8 cellular contexts compared by ENCODE assay signal in the genomic region with DNA sequence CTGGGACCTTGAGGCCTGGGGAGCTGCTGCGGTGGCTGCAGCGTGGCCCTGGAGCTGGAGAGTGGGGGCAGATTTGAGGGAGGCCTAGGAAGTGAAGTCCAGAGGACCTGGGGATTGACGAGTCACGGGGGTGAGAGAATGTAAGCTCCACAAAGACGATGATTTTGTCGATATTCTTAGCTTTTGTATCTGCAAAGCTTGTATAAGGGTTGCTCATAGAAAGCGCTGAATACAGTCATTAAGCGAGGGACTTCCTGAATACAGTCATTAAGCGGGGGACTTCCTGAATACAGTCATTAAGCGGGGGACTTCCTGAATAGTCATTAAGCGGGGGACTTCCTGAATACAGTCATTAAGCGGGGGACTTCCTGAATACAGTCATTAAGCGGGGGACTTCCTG.
DNase-seq lines count a peak whose midpoint lies in the region; ATAC-seq, FAIRE-seq and TF ChIP-seq lines count a peak whose summit lies in the region.
"Not testable (repeated sequence)": the region's sequence is repeated elsewhere in the genome, so short reads cannot be mapped to it uniquely, and the experiment has no call there.

No MANE protein-coding gene starts in this region.

- not testable (repeated sequence) for FAIRE-seq in H1 (lab: Jason Lieb, UNC)

- not testable (repeated sequence) for H3K27me3 ChIP-seq in A673 (replicated peaks; ENCODE audit: insufficient read depth, low read depth, low read length, poor library complexity); OCI-LY3 (ENCODE audit: low read depth, low read length); H1 (replicated peaks in 1 of 4; ENCODE audit: control insufficient read depth in 3 of 4, extremely low read depth in 1 of 4, insufficient read depth in 3 of 4, low read length in 3 of 4)

- H3K79me2 ChIP-seq in OCI-LY3 (ENCODE audit: low read length); H1 (ENCODE audit: control insufficient read depth in 1 of 2, insufficient read depth in 2 of 2, low read length in 2 of 2): not testable (repeated sequence)

- TF ChIP-seq CTCF in A673 (conservative IDR thresholded peaks at IDR 0.05; ENCODE audit: low read depth, low read length); OCI-LY3 (IDR thresholded peaks at IDR 0.05; ENCODE audit: low read depth, low read length); H1 (IDR thresholded peaks at IDR 0.05; ENCODE audit: control extremely low read depth in 1 of 3, insufficient read depth in 1 of 3, low read depth in 1 of 3, low read length in 3 of 3); lower leg skin (IDR thresholded peaks at IDR 0.05): not testable (repeated sequence)

- H2AFZ ChIP-seq in OCI-LY3 (ENCODE audit: low read depth, low read length), result peak overlapping the region; percentile 52; the same call in 1 of the 2 replicates
- not testable (repeated sequence) for H2AFZ ChIP-seq in H1 (ENCODE audit: low read length)

- H3K4me1 ChIP-seq in A673 (ENCODE audit: insufficient read depth, low read length, poor library complexity, severe bottlenecking); OCI-LY3 (ENCODE audit: low read length); H1 (replicated peaks in 1 of 4; ENCODE audit: control insufficient read depth in 3 of 4, insufficient read depth in 4 of 4, low read length in 3 of 4): not testable (repeated sequence)

- not testable (repeated sequence) for H4K20me1 ChIP-seq in OCI-LY3 (ENCODE audit: insufficient read depth, low read length); H1 (replicated peaks in 1 of 2; ENCODE audit: control insufficient read depth in 1 of 2, insufficient read depth in 2 of 2, low read length in 2 of 2)

- H2BK5ac ChIP-seq in H1 (ENCODE audit: low read depth, low read length), result not testable (repeated sequence)

- peak overlapping the region; percentile 24 for H3K4me2 ChIP-seq in OCI-LY3 (ENCODE audit: low read length)
- not testable (repeated sequence) for H3K4me2 ChIP-seq in H1 (ENCODE audit: insufficient read depth in 1 of 2, low read depth in 2 of 2, low read length in 2 of 2)

- H2BK12ac ChIP-seq in H1 (ENCODE audit: low read depth, low read length), result not testable (repeated sequence)

- TF ChIP-seq RAD21 in H1 (IDR thresholded peaks at IDR 0.05 in 1 of 2, conservative IDR thresholded peaks at IDR 0.05 in 1 of 2; ENCODE audit: low read depth in 2 of 2, low read length in 2 of 2), result not testable (repeated sequence)

- H3K9ac ChIP-seq in OCI-LY3 (ENCODE audit: low read length); H1 (replicated peaks in 1 of 4; ENCODE audit: extremely low read depth in 1 of 4, low read depth in 3 of 4, low read length in 3 of 4): not testable (repeated sequence)

- H3K27me3 Mint-ChIP-seq in activated T-cell treated with anti-CD3 and anti-CD28 coated beads, Interleukin-2, amount 50 U/mL, for 24 hours, result peaks cover 17% of the 10 kb centered on the region

- ATAC-seq in activated naive CD4-positive, alpha-beta T cell treated with anti-CD3 and anti-CD28 coated beads, Interleukin-2, amount 50 U/mL, for 72 hours; stimulated activated effector memory CD8-positive, alpha-beta T cell treated with anti-CD3 and anti-CD28 coated beads, Interleukin-12 subunit alpha, Interleukin-12 subunit beta, amount 100 ng/mL, for 72 hours: not testable (repeated sequence)

- not testable (repeated sequence) for H2BK20ac ChIP-seq in H1 (ENCODE audit: low read length)

- H4K5ac ChIP-seq in H1 (ENCODE audit: insufficient read length, low read depth, low read length), result not testable (repeated sequence)

- peak overlapping the region; percentile 53; the same call in 1 of the 2 replicates for H2BK15ac ChIP-seq in H1 (ENCODE audit: low read length)

- intact Hi-C loops in A673 (cut with micrococcal nuclease; ENCODE audit: unreplicated experiment); lower leg skin (cut with DNase I; ENCODE audit: low total_unique reads): not testable (repeated sequence)

- not testable (repeated sequence) for H3K4me3 ChIP-seq in A673 (ENCODE audit: low read depth, low read length, poor library complexity, severe bottlenecking); H1 (ENCODE audit: extremely low read depth in 1 of 4, insufficient read depth in 2 of 4, low read depth in 3 of 4, low read length in 4 of 4); lower leg skin (ENCODE audit: low read depth, poor library complexity, severe bottlenecking)
- H3K4me3 ChIP-seq in OCI-LY3 (ENCODE audit: low read length), result peak overlapping the region; percentile 28

- H3K23me2 ChIP-seq in H1 (ENCODE audit: low read depth, low read length), result not testable (repeated sequence)

- H3K36me3 Mint-ChIP-seq in activated T-cell treated with anti-CD3 and anti-CD28 coated beads, Interleukin-2, amount 50 U/mL, for 24 hours (ENCODE audit: low read depth); stimulated activated effector memory CD8-positive, alpha-beta T cell treated with anti-CD3 and anti-CD28 coated beads, Interleukin-12 subunit alpha, Interleukin-12 subunit beta, amount 100 ng/mL, for 72 hours: not testable (repeated sequence)
- H3K36me3 Mint-ChIP-seq in activated naive CD4-positive, alpha-beta T cell treated with anti-CD3 and anti-CD28 coated beads, Interleukin-2, amount 50 U/mL, for 72 hours, result peaks cover 9 to 21% of the 10 kb centered on the region in 2 donors

- not testable (repeated sequence) for TF ChIP-seq EP300 in H1 (IDR thresholded peaks at IDR 0.05; ENCODE audit: borderline replicate concordance in 1 of 2, low read depth in 2 of 2, low read length in 2 of 2)

- H3K14ac ChIP-seq in H1 (ENCODE audit: insufficient read length), result not testable (repeated sequence)

- H3K23ac ChIP-seq in H1 (ENCODE audit: insufficient read length), result not testable (repeated sequence)

- H3K4ac ChIP-seq in H1 (replicated peaks; ENCODE audit: insufficient read length, low read depth, low read length), result not testable (repeated sequence)

- H3K27ac ChIP-seq in A673 (ENCODE audit: low read depth, low read length, poor library complexity, severe bottlenecking), result peak overlapping the region; percentile 100
- peak overlapping the region; percentile 97 for H3K27ac ChIP-seq in OCI-LY3 (ENCODE audit: low read length)
- H3K27ac ChIP-seq in H1 (ENCODE audit: low read depth, low read length), result not testable (repeated sequence)

- 0 out of 2 replicates have a peak overlapping the region, but pooled peaks have one; percentile 20 for H3K18ac ChIP-seq in H1 (ENCODE audit: extremely low read depth, low read length)

- not testable (repeated sequence) for H3K4me1 Mint-ChIP-seq in activated T-cell treated with anti-CD3 and anti-CD28 coated beads, Interleukin-2, amount 50 U/mL, for 24 hours (ENCODE audit: low read depth); stimulated activated effector memory CD8-positive, alpha-beta T cell treated with anti-CD3 and anti-CD28 coated beads, Interleukin-12 subunit alpha, Interleukin-12 subunit beta, amount 100 ng/mL, for 72 hours

- not testable (repeated sequence) for H4K8ac ChIP-seq in H1 (ENCODE audit: extremely low read depth, insufficient read depth, low read length)

- not testable (repeated sequence) for BruUV-seq in A673 (replicated peaks; lab: Mats Ljungman, UMichigan)

- WGBS in H1 (ENCODE audit: extremely low coverage in 1 of 2, insufficient coverage in 1 of 2, insufficient read length in 1 of 2, insufficient replicate concordance in 2 of 2, low coverage in 1 of 2, low lambda C conversion rate in 2 of 2, missing lambda C conversion rate in 1 of 2), 2 experiments, result 91% methylated on average over 10 of the region's 13 CpGs; no CpG with 5 or more reads in 1 of the 2 experiments
- WGBS in lower leg skin, 2 donors, result 91 to 95% methylated on average over 11 to 12 of the region's 13 CpGs

- DNase-seq in A673 (ENCODE audit: low spot score), result peak; percentile 87
- DNase-seq in activated T-cell treated with anti-CD3 and anti-CD28 coated beads, Interleukin-2, amount 50 U/mL, for 24 hours; activated naive CD4-positive, alpha-beta T cell treated with anti-CD3 and anti-CD28 coated beads, Interleukin-2, amount 50 U/mL, for 72 hours (ENCODE audit: low spot score in 2 of 2); stimulated activated effector memory CD8-positive, alpha-beta T cell treated with anti-CD3 and anti-CD28 coated beads, Interleukin-12 subunit alpha, Interleukin-12 subunit beta, amount 100 ng/mL, for 72 hours (ENCODE audit: low spot score in 2 of 2): not testable (repeated sequence)
- peak in 1 of 2 experiments; percentile 13 for DNase-seq in H1 (ENCODE audit: low read depth in 1 of 2, low spot score in 2 of 2)
- peak; percentile 3 to 21 for DNase-seq in lower leg skin (ENCODE audit: low spot score in 2 of 2)
- peak; percentile 23 for DNase-seq in ureter (ENCODE audit: low spot score)

- POLR2A ChIA-PET in A673 (lab: Charles Lee; ENCODE audit: low non-redundant PET) (interaction anchor here (0.5 kb wide), 1 partner anchor 467 kb away, joined by 3 read pairs; no protein-coding TSS in a partner anchor), H1 (lab: Charles Lee; ENCODE audit: partially characterized antibody) (interaction anchor here (1.0 to 1.3 kb wide), 2 partner anchors 11 to 15 kb away, joined by 3 to 4 read pairs; no protein-coding TSS in a partner anchor)

- not testable (repeated sequence) for H2AK5ac ChIP-seq in H1 (ENCODE audit: low read depth, low read length)

- peaks cover 60% of the 10 kb centered on the region for H3K9me3 ChIP-seq in A673 (ENCODE audit: low read depth, low read length, poor library complexity, severe bottlenecking)
- peaks cover 21% of the 10 kb centered on the region for H3K9me3 ChIP-seq in OCI-LY3 (ENCODE audit: insufficient read depth, low read length)
- not testable (repeated sequence) for H3K9me3 ChIP-seq in H1 (ENCODE audit: insufficient read depth in 2 of 2, low read depth in 1 of 2, low read length in 1 of 2)

- not testable (repeated sequence) for H3K56ac ChIP-seq in H1 (replicated peaks; ENCODE audit: insufficient read length, low read depth, low read length)

- H3K27ac Mint-ChIP-seq in activated T-cell treated with anti-CD3 and anti-CD28 coated beads, Interleukin-2, amount 50 U/mL, for 24 hours, result peak overlapping the region; percentile 35
- H3K27ac Mint-ChIP-seq in activated naive CD4-positive, alpha-beta T cell treated with anti-CD3 and anti-CD28 coated beads, Interleukin-2, amount 50 U/mL, for 72 hours, result peak overlapping the region; percentile 81 to 91
- H3K27ac Mint-ChIP-seq in stimulated activated effector memory CD8-positive, alpha-beta T cell treated with anti-CD3 and anti-CD28 coated beads, Interleukin-12 subunit alpha, Interleukin-12 subunit beta, amount 100 ng/mL, for 72 hours, result peak overlapping the region; percentile 80

- H3K36me3 ChIP-seq in A673 (ENCODE audit: insufficient read depth, low read length, poor library complexity, severe bottlenecking); H1 (ENCODE audit: control insufficient read depth in 2 of 4, insufficient read depth in 4 of 4, low read length in 3 of 4): not testable (repeated sequence)
- H3K36me3 ChIP-seq in OCI-LY3 (replicated peaks; ENCODE audit: low read depth, low read length), result peaks cover 15% of the 10 kb centered on the region

- not testable (repeated sequence) for H3K9me3 Mint-ChIP-seq in activated T-cell treated with anti-CD3 and anti-CD28 coated beads, Interleukin-2, amount 50 U/mL, for 24 hours
- H3K9me3 Mint-ChIP-seq in activated naive CD4-positive, alpha-beta T cell treated with anti-CD3 and anti-CD28 coated beads, Interleukin-2, amount 50 U/mL, for 72 hours, result peaks cover 18 to 27% of the 10 kb centered on the region in 2 donors
- peaks cover 10% of the 10 kb centered on the region for H3K9me3 Mint-ChIP-seq in stimulated activated effector memory CD8-positive, alpha-beta T cell treated with anti-CD3 and anti-CD28 coated beads, Interleukin-12 subunit alpha, Interleukin-12 subunit beta, amount 100 ng/mL, for 72 hours

- H3K4me3 Mint-ChIP-seq in activated T-cell treated with anti-CD3 and anti-CD28 coated beads, Interleukin-2, amount 50 U/mL, for 24 hours; stimulated activated effector memory CD8-positive, alpha-beta T cell treated with anti-CD3 and anti-CD28 coated beads, Interleukin-12 subunit alpha, Interleukin-12 subunit beta, amount 100 ng/mL, for 72 hours: not testable (repeated sequence)

- CTCF ChIA-PET in A673 (lab: Charles Lee), result not testable (repeated sequence)
- CTCF ChIA-PET in H1 (lab: Charles Lee; ENCODE audit: partially characterized antibody), result interaction anchor here (0.6 kb wide), 1 partner anchor 239 kb away, joined by 3 read pairs; no protein-coding TSS in a partner anchor

- not testable (repeated sequence) for TF ChIP-seq POLR2A in H1 (IDR thresholded peaks at IDR 0.05; ENCODE audit: control extremely low read depth in 1 of 2, low read depth in 2 of 2, low read length in 2 of 2); lower leg skin (IDR thresholded peaks at IDR 0.05)

- not testable (repeated sequence) for H3K79me1 ChIP-seq in H1 (ENCODE audit: low read depth, low read length)

- not testable (repeated sequence) for H2BK120ac ChIP-seq in H1 (replicated peaks; ENCODE audit: low read depth, low read length)

- not testable (repeated sequence) for H4K91ac ChIP-seq in H1 (replicated peaks; ENCODE audit: insufficient read length, low read length)

Comparison
In these comparisons a context has a peak if more than half of its experiments do, and no peak if none do; other contexts are left out.
1. H3K27ac Mint-ChIP-seq: peak in every context shown above with its lines; median percentile 86 in activated naive CD4-positive, alpha-beta T cell treated with anti-CD3 and anti-CD28 coated beads, Interleukin-2, amount 50 U/mL, for 72 hours; 80 in stimulated activated effector memory CD8-positive, alpha-beta T cell treated with anti-CD3 and anti-CD28 coated beads, Interleukin-12 subunit alpha, Interleukin-12 subunit beta, amount 100 ng/mL, for 72 hours; 35 in activated T-cell treated with anti-CD3 and anti-CD28 coated beads, Interleukin-2, amount 50 U/mL, for 24 hours.